8 cellular contexts compared by ENCODE assay signal in the genomic region with DNA sequence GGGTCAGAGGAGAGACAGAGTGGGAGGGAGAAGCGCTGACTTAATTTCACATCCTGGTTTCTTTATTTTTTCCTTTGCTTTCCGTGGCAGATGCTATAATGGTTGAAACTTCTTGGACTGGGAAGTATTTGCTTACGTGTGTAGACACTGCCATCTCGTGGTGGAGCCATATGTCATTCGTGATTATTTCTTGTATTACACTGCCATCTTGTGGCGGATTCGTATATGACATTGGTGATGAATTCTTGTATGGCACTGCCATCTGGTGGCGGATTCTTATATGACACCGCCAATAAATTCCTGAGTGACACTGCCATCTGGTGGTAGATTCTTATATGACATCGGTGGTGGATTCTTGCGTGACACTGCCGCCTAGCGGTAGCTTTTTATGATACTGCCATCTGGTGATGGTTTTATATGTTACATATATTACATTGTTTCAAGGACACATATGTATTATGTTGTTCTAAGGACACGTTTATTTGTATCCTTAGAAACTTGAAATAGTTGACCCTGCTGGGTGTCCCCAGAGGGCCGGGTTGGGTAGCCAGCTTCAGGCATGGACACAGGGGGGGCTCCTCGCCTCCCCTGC. TPM values are rescaled to one million over a fixed set of nuclear protein-coding genes. Genes with fewer than 3 reads are reported as not detected.
DNase-seq lines count a peak whose midpoint lies in the region; ATAC-seq and TF ChIP-seq lines count a peak whose summit lies in the region.

No MANE protein-coding gene starts in this region.

- peaks cover 2% of the 10 kb centered on the region for H3K4me1 ChIP-seq in mucosa of descending colon (ENCODE audit: low read depth)

- DNase-seq in AG09319 (ENCODE audit: extremely low read depth, low read depth) (peak; percentile 81), HS-27A (ENCODE audit: low read depth) (peak; percentile 38), NOMO-1 (lab: John Stamatoyannopoulos, UW; ENCODE audit: unreplicated experiment in 2 of 2) (peak; percentile 34 to 69), endothelial cell (ENCODE audit: low spot score) (peak; percentile 57), mucosa of descending colon (peak in 1 of 3 donors; percentile 87)
- DNase-seq in activated CD8-positive, alpha-beta memory T cell treated with anti-CD3 and anti-CD28 coated beads, Interleukin-2, amount 50 U/mL, for 1 hour (ENCODE audit: extremely low read depth): peak; percentile 81
- peak; percentile 39 to 56 for DNase-seq in stimulated activated CD8-positive, alpha-beta memory T cell treated with anti-CD3 and anti-CD28 coated beads, Interleukin-7, amount 100 ng/mL, for 4 hours (ENCODE audit: low read depth in 2 of 2)

- H3K27ac Mint-ChIP-seq in endothelial cell (ENCODE audit: unreplicated experiment): no peak overlapping the region

- no peaks in the 10 kb centered on the region for H3K36me3 ChIP-seq in mucosa of descending colon (ENCODE audit: low read depth)

- H3K27me3 Mint-ChIP-seq in endothelial cell (ENCODE audit: unreplicated experiment): no peaks in the 10 kb centered on the region

- intact Hi-C loops in mucosa of descending colon (cut with DNase I, micrococcal nuclease): loop anchor here (5.0 kb wide), 1 partner anchor 122 kb away; no protein-coding TSS in a partner anchor

- H3K4me1 Mint-ChIP-seq in endothelial cell (ENCODE audit: unreplicated experiment): no peaks in the 10 kb centered on the region

- H3K36me3 Mint-ChIP-seq in endothelial cell (ENCODE audit: low read depth, unreplicated experiment): peaks cover 50% of the 10 kb centered on the region

- H3K9me3 ChIP-seq in mucosa of descending colon: no peaks in the 10 kb centered on the region

- ATAC-seq in GM19023 (IDR thresholded peaks at IDR 0.05; ENCODE audit: unreplicated experiment): peak; percentile 46
- peak; percentile 99 for ATAC-seq in mucosa of descending colon

- no peak overlapping the region for H3K4me3 ChIP-seq in mucosa of descending colon

- H3K4me3 Mint-ChIP-seq in endothelial cell (ENCODE audit: unreplicated experiment): peak overlapping the region; percentile 31

- no peaks in the 10 kb centered on the region for H3K9me3 Mint-ChIP-seq in endothelial cell (ENCODE audit: unreplicated experiment)

- TF ChIP-seq CTCF in AG09319 (IDR thresholded peaks at IDR 0.05; ENCODE audit: low read depth, low read length) (peak; percentile 97), endothelial cell (IDR thresholded peaks at IDR 0.05; ENCODE audit: unreplicated experiment) (peak; percentile 100), mucosa of descending colon (IDR thresholded peaks at IDR 0.05) (peak; percentile 94)

RNA-seq across cellular contexts. Expression of a gene that starts 37.3 kb away (rescaled TPM):
- total RNA-seq in endothelial cell (ENCODE audit: unreplicated experiment) (23.1 TPM), mucosa of descending colon (1 to 10 TPM in 2 of 3 donors, under 1 TPM in 1; 0.26 to 1.8 (median 1.7) TPM)
